Comparison of ENCODE assay signal across 8 cellular contexts in the genomic region with DNA sequence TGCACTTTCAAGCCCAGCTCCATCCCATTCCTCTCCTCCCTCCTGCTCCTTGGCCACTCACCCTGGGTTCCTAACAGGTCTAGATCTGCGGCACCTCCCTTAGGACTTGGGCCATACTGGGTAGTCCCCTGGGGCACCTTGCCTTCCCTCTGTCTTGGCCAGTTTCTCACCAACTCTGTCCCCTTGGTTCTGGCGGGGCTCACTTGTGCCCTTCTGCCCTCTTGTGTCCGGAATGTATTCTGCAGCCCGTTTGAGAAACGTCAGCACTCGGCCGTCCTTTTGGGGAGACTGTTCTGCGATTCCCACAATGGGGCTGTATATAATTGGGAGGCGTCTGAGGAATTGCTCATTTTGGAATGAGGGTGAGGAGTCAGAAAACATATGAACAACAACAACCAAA.
DNase-seq lines count a peak whose midpoint lies in the region; ATAC-seq and TF ChIP-seq lines count a peak whose summit lies in the region.

No MANE protein-coding gene starts in this region.

- no peak for ATAC-seq in HG03354 (IDR thresholded peaks at IDR 0.05; ENCODE audit: poor library complexity, severe bottlenecking, unreplicated experiment)
- ATAC-seq in GM18517 (IDR thresholded peaks at IDR 0.05; ENCODE audit: unreplicated experiment), result no peak

- no peaks in the 10 kb centered on the region for H3K27me3 ChIP-seq in A673 (replicated peaks; ENCODE audit: insufficient read depth, low read depth, low read length, poor library complexity)
- peaks cover 0 to 54% (median 0%) of the 10 kb centered on the region in 4 donors for H3K27me3 ChIP-seq in esophagus squamous epithelium

- peaks cover 19% of the 10 kb centered on the region for H3K27me3 Mint-ChIP-seq in osteocyte (ENCODE audit: unreplicated experiment)

- DNase-seq in A673 (ENCODE audit: low spot score), result peak; percentile 61
- peak; percentile 41 for DNase-seq in GM12865 (ENCODE audit: low read depth)
- peak; percentile 51 for DNase-seq in RPMI7951 (ENCODE audit: low read depth)
- no peak for DNase-seq in esophagus squamous epithelium (lab: John Stamatoyannopoulos, UW)
- DNase-seq in osteocyte (ENCODE audit: extremely low spot score, unreplicated experiment), result peak; percentile 82
- no peak for DNase-seq in DMS79 (lab: John Stamatoyannopoulos, UW)

- no peak overlapping the region for H3K27ac Mint-ChIP-seq in osteocyte (ENCODE audit: unreplicated experiment)

- no peaks in the 10 kb centered on the region for H3K36me3 ChIP-seq in A673 (ENCODE audit: insufficient read depth, low read length, poor library complexity, severe bottlenecking)
- no peaks in the 10 kb centered on the region for H3K36me3 ChIP-seq in esophagus squamous epithelium

- POLR2A ChIA-PET in A673 (lab: Charles Lee; ENCODE audit: low non-redundant PET), result no interaction called here

- no TSS peak for BruUV-seq in A673 (replicated peaks; lab: Mats Ljungman, UMichigan)

- no peak for TF ChIP-seq POLR2A in esophagus squamous epithelium (IDR thresholded peaks at IDR 0.05)

- intact Hi-C loops in A673 (cut with micrococcal nuclease; ENCODE audit: unreplicated experiment), result loop anchor here (5.0 to 10.0 kb wide), 2 partner anchors 1050 to 1107 kb away; no protein-coding TSS in a partner anchor
- intact Hi-C loops in esophagus squamous epithelium (cut with DNase I), result loop anchor here (10.0 kb wide), 1 partner anchor 530 kb away; a partner anchor contains a TSS

- H3K4me3 ChIP-seq in A673 (ENCODE audit: low read depth, low read length, poor library complexity, severe bottlenecking) (no peak overlapping the region), GM12865 (ENCODE audit: low read depth, low read length) (no peak overlapping the region), esophagus squamous epithelium (no peak overlapping the region)

- no peaks in the 10 kb centered on the region for H3K4me1 Mint-ChIP-seq in osteocyte (ENCODE audit: unreplicated experiment)

- no peak overlapping the region for H3K4me3 Mint-ChIP-seq in osteocyte (ENCODE audit: unreplicated experiment)

- peak; percentile 81 for TF ChIP-seq CTCF in A673 (conservative IDR thresholded peaks at IDR 0.05; ENCODE audit: low read depth, low read length)
- TF ChIP-seq CTCF in GM12865 (IDR thresholded peaks at IDR 0.05; ENCODE audit: insufficient read depth, low read depth, low read length, missing control alignments), result peak; percentile 66
- TF ChIP-seq CTCF in esophagus squamous epithelium (IDR thresholded peaks at IDR 0.05), result peak; percentile 33 to 74 (median 49)
- TF ChIP-seq CTCF in osteocyte (IDR thresholded peaks at IDR 0.05), result peak; percentile 46

- WGBS in esophagus squamous epithelium, 2 donors, result 17 to 34% methylated on average over 6 to 7 of the region's 9 CpGs

- H3K27ac ChIP-seq in A673 (ENCODE audit: low read depth, low read length, poor library complexity, severe bottlenecking) (no peak overlapping the region), esophagus squamous epithelium (no peak overlapping the region)

- H3K36me3 Mint-ChIP-seq in osteocyte (ENCODE audit: unreplicated experiment), result no peaks in the 10 kb centered on the region

- H3K9me3 ChIP-seq in A673 (ENCODE audit: low read depth, low read length, poor library complexity, severe bottlenecking) (no peaks in the 10 kb centered on the region), esophagus squamous epithelium (no peaks in the 10 kb centered on the region)

- no peaks in the 10 kb centered on the region for H3K9me3 Mint-ChIP-seq in osteocyte (ENCODE audit: unreplicated experiment)

- H3K4me1 ChIP-seq in A673 (ENCODE audit: insufficient read depth, low read length, poor library complexity, severe bottlenecking) (no peaks in the 10 kb centered on the region), esophagus squamous epithelium (peaks cover 0 to 14% (median 2%) of the 10 kb centered on the region in 3 donors)

- CTCF ChIA-PET in A673 (lab: Charles Lee), result interaction anchor here (1.3 kb wide), 1 partner anchor 11 kb away, joined by 3 read pairs; no protein-coding TSS in a partner anchor

Comparison
In these comparisons a context has a peak if more than half of its experiments do, and no peak if none do; other contexts are left out.
1. DNase-seq: peak in A673 (single experiment), GM12865 (single experiment), RPMI7951 (single experiment) and osteocyte (single experiment); none in esophagus squamous epithelium (single experiment) and DMS79 (single experiment).
2. Peak in every context shown above with its lines, with median percentiles within 50 percentile points of each other: CTCF ChIP-seq.